17 cellular contexts compared by ENCODE assay signal in the genomic region with DNA sequence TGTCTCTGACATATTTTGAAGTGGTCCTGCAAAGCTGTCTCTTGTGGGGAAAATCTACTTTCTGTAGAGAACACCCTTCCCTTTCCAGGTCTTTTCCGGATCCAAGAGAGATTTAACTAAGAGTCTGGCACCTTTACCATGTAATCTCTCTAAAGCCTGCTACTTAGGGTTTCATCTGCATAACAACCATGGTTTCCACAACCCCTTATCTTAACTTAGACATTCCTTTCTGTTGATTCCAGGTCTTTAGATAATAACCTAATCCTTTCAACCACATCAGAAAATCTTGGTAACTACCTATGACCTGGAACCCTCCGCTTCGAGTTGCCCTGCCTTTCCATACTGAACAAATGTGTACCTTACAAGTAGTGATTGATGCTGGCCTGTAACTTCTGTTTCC.
DNase-seq lines count a peak whose midpoint lies in the region; ATAC-seq, FAIRE-seq and TF ChIP-seq lines count a peak whose summit lies in the region.
"Had no signal": no experiment of that assay in that cellular context is flagged by ENCODE, and none has a peak within 500 bp of the region (broad histone marks: within the 10 kb centered on the region; RNA-seq: fewer than 3 reads in every experiment).

No MANE protein-coding gene starts in this region.

- no peak overlapping the region for H3K18ac ChIP-seq in H9 (ENCODE audit: insufficient read length, low read depth, low read length)
- H3K18ac ChIP-seq in H1 (ENCODE audit: extremely low read depth, low read length) = no peak overlapping the region
- peak overlapping the region; percentile 70 for H3K18ac ChIP-seq in mesendoderm (ENCODE audit: low read length)

- peak overlapping the region; percentile 96 for H2BK20ac ChIP-seq in H9 (ENCODE audit: low read depth, low read length, poor library complexity, severe bottlenecking)
- H2BK20ac ChIP-seq in H1 (ENCODE audit: low read length) = peak overlapping the region; percentile 38; the same call in 1 of the 2 replicates

- TF ChIP-seq CTCF in D721Med (IDR thresholded peaks at IDR 0.05; ENCODE audit: insufficient read depth, missing control alignments) (no peak), H9 (conservative IDR thresholded peaks at IDR 0.05) (no peak), H1 (IDR thresholded peaks at IDR 0.05; ENCODE audit: control extremely low read depth in 1 of 3, insufficient read depth in 1 of 3, low read depth in 1 of 3, low read length in 3 of 3) (no peak)

- H3K4me1 ChIP-seq in H9 (ENCODE audit: insufficient read depth, low read length) (peaks cover 6% of the 10 kb centered on the region; the same call in 1 of the 2 replicates), H1 (replicated peaks in 1 of 4; ENCODE audit: control insufficient read depth in 3 of 4, insufficient read depth in 4 of 4, low read length in 3 of 4) (peaks cover 5 to 18% (median 16%) of the 10 kb centered on the region in 4 experiments; a peak in 5 of 7 replicates), mesendoderm (ENCODE audit: control insufficient read depth, low read depth, low read length) (no peaks in the 10 kb centered on the region)
- H3K4me1 ChIP-seq: HAP-1 had no signal

- H3K4me2 ChIP-seq in H9 (ENCODE audit: insufficient read depth, insufficient read length, low read length) = no peak overlapping the region
- no peak overlapping the region for H3K4me2 ChIP-seq in H1 (ENCODE audit: insufficient read depth in 1 of 2, low read depth in 2 of 2, low read length in 2 of 2)
- no peak overlapping the region for H3K4me2 ChIP-seq in mesendoderm (ENCODE audit: low read length)

- H3K27me3 ChIP-seq in H9 (ENCODE audit: insufficient read depth, low read length) (no peaks in the 10 kb centered on the region), H1 (replicated peaks in 1 of 4; ENCODE audit: control insufficient read depth in 3 of 4, extremely low read depth in 1 of 4, insufficient read depth in 3 of 4, low read length in 3 of 4) (no peaks in the 10 kb centered on the region), mesendoderm (ENCODE audit: insufficient read depth, low read length, poor library complexity) (no peaks in the 10 kb centered on the region)

- no peak for TF ChIP-seq EP300 in H1 (IDR thresholded peaks at IDR 0.05; ENCODE audit: borderline replicate concordance in 1 of 2, low read depth in 2 of 2, low read length in 2 of 2)

- no peak overlapping the region for H4K91ac ChIP-seq in H9 (ENCODE audit: insufficient read length, low read depth, low read length)
- H4K91ac ChIP-seq in H1 (replicated peaks; ENCODE audit: insufficient read length, low read length) = peak overlapping the region; percentile 45

- H3K56ac ChIP-seq in H9 (ENCODE audit: insufficient read length, low read depth, low read length) (no peak overlapping the region), H1 (replicated peaks; ENCODE audit: insufficient read length, low read depth, low read length) (no peak overlapping the region), mesendoderm (ENCODE audit: low read length) (no peak overlapping the region)

- no peak overlapping the region for H4K8ac ChIP-seq in H9 (replicated peaks; ENCODE audit: insufficient read length, low read depth, low read length)
- no peak overlapping the region for H4K8ac ChIP-seq in H1 (ENCODE audit: extremely low read depth, insufficient read depth, low read length)
- no peak overlapping the region for H4K8ac ChIP-seq in mesendoderm (ENCODE audit: low read depth, low read length)

- H3K36me3 ChIP-seq in H1 (ENCODE audit: control insufficient read depth in 2 of 4, insufficient read depth in 4 of 4, low read length in 3 of 4) = peaks cover 0 to 5% (median under 1%) of the 10 kb centered on the region in 4 experiments; a peak in 2 of 8 replicates
- no peaks in the 10 kb centered on the region for H3K36me3 ChIP-seq in mesendoderm (ENCODE audit: control insufficient read depth, insufficient read depth, low read length)
- H3K36me3 ChIP-seq: BLaER1, HAP-1 had no signal

- POLR2A ChIA-PET in H1 (lab: Charles Lee; ENCODE audit: partially characterized antibody) = no interaction called here

- H3K14ac ChIP-seq in H9 (ENCODE audit: insufficient read depth, low read length) = no peak overlapping the region
- no peak overlapping the region for H3K14ac ChIP-seq in H1 (ENCODE audit: insufficient read length)

- no peak for TF ChIP-seq POLR2A in H1 (IDR thresholded peaks at IDR 0.05; ENCODE audit: control extremely low read depth in 1 of 2, low read depth in 2 of 2, low read length in 2 of 2)
- no peak for TF ChIP-seq POLR2A in GM18505 (IDR thresholded peaks at IDR 0.05; ENCODE audit: borderline replicate concordance, extremely low read depth, insufficient read depth, insufficient read length)

- H3K23ac ChIP-seq in H9 (ENCODE audit: insufficient read length, low read depth, low read length) (no peak overlapping the region), H1 (ENCODE audit: insufficient read length) (no peak overlapping the region), mesendoderm (ENCODE audit: low read length) (no peak overlapping the region)

- H4K5ac ChIP-seq in H9 (ENCODE audit: insufficient read length, low read depth, low read length) (no peak overlapping the region), H1 (ENCODE audit: insufficient read length, low read depth, low read length) (no peak overlapping the region), mesendoderm (ENCODE audit: low read length) (no peak overlapping the region)

- no peaks in the 10 kb centered on the region for H3K23me2 ChIP-seq in H9 (ENCODE audit: insufficient read length, low read depth, low read length, poor library complexity, severe bottlenecking)
- no peaks in the 10 kb centered on the region for H3K23me2 ChIP-seq in H1 (ENCODE audit: low read depth, low read length)

- peaks cover 56 to 71% of the 10 kb centered on the region in 2 experiments for H3K4me1 Mint-ChIP-seq in H9
- H3K4me1 Mint-ChIP-seq: CD14-positive monocyte had no signal

- H2BK120ac ChIP-seq in H9 (ENCODE audit: low read depth, low read length, poor library complexity, severe bottlenecking) (no peak overlapping the region), H1 (replicated peaks; ENCODE audit: low read depth, low read length) (no peak overlapping the region), mesendoderm (ENCODE audit: low read depth, low read length) (no peak overlapping the region)

- intact Hi-C loops in Right ventricle myocardium superior (cut with DNase I) = no loop called here

- H4K20me1 ChIP-seq in H9 (ENCODE audit: control insufficient read depth, insufficient read depth, insufficient read length) (no peaks in the 10 kb centered on the region), H1 (replicated peaks in 1 of 2; ENCODE audit: control insufficient read depth in 1 of 2, insufficient read depth in 2 of 2, low read length in 2 of 2) (no peaks in the 10 kb centered on the region)

- H3K9ac ChIP-seq in H9 (ENCODE audit: extremely low read depth, insufficient read length, low read length) (no peak overlapping the region), H1 (replicated peaks in 1 of 4; ENCODE audit: extremely low read depth in 1 of 4, low read depth in 3 of 4, low read length in 3 of 4) (no peak overlapping the region), mesendoderm (ENCODE audit: low read length) (no peak overlapping the region)
- H3K9ac ChIP-seq: BLaER1 had no signal

- H2AK5ac ChIP-seq in H9 (ENCODE audit: insufficient read length, low read length) (no peak overlapping the region), H1 (ENCODE audit: low read depth, low read length) (no peak overlapping the region), mesendoderm (ENCODE audit: low read length) (no peak overlapping the region)

- H2AFZ ChIP-seq in H9 (ENCODE audit: low read length) = no peak overlapping the region
- no peak overlapping the region for H2AFZ ChIP-seq in H1 (ENCODE audit: low read length)

- H3K4ac ChIP-seq in H9 (ENCODE audit: low read depth, low read length) = no peak overlapping the region
- no peak overlapping the region for H3K4ac ChIP-seq in H1 (replicated peaks; ENCODE audit: insufficient read length, low read depth, low read length)
- H3K4ac ChIP-seq in mesendoderm (ENCODE audit: low read depth, low read length) = no peak overlapping the region

- CTCF ChIA-PET in H1 (lab: Charles Lee; ENCODE audit: partially characterized antibody) = interaction anchor here (1.2 kb wide), 1 partner anchor 13 kb away, joined by 3 read pairs; no protein-coding TSS in a partner anchor

- no peak for ATAC-seq in Right ventricle myocardium superior (ENCODE audit: poor library complexity)
- no peak for ATAC-seq in GM18505 (IDR thresholded peaks at IDR 0.05; ENCODE audit: unreplicated experiment)

- no CpG with 5 or more reads among the region's 3 CpGs for WGBS in H9 (ENCODE audit: extremely low coverage, insufficient read length, low lambda C conversion rate)
- 98% methylated on average over 3 of the region's 3 CpGs; no CpG with 5 or more reads in 1 of the 2 experiments for WGBS in H1 (ENCODE audit: extremely low coverage in 1 of 2, insufficient coverage in 1 of 2, insufficient read length in 1 of 2, insufficient replicate concordance in 2 of 2, low coverage in 1 of 2, low lambda C conversion rate in 2 of 2, missing lambda C conversion rate in 1 of 2), 2 experiments
- no CpG with 5 or more reads among the region's 3 CpGs for WGBS in mesendoderm (ENCODE audit: extremely low coverage, insufficient coverage, low lambda C conversion rate)

- DNase-seq in D721Med (ENCODE audit: insufficient read length, low spot score) (no peak), H9 (no peak), H1 (ENCODE audit: low read depth in 1 of 2, low spot score in 2 of 2) (no peak), mesendoderm (peak; percentile 94), hippocampal formation (lab: John Stamatoyannopoulos, UW) (no peak), Right ventricle myocardium superior (no peak), NCI-H1417 (lab: John Stamatoyannopoulos, UW) (no peak)
- DNase-seq: 8988T; CD4-positive, alpha-beta memory T cell; DMS 273 treated with DMSO at 0.1 percent for 48 hours; GDM1; GOT3 had no signal

- peak overlapping the region in 2 of 3 experiments; percentile 41 to 71; a peak in 2 of 7 replicates for H3K27ac Mint-ChIP-seq in H9
- H3K27ac Mint-ChIP-seq: CD14-positive monocyte; CD4-positive, alpha-beta memory T cell had no signal

- H3K79me1 ChIP-seq in H9 (ENCODE audit: insufficient read depth, low read depth, low read length, poor library complexity, severe bottlenecking) = no peaks in the 10 kb centered on the region
- no peaks in the 10 kb centered on the region for H3K79me1 ChIP-seq in H1 (ENCODE audit: low read depth, low read length)
- H3K79me1 ChIP-seq in mesendoderm (ENCODE audit: low read length) = no peaks in the 10 kb centered on the region

- H3K9me3 Mint-ChIP-seq in H9 = peaks cover 3 to 22% of the 10 kb centered on the region in 2 experiments; a peak in 4 of 5 replicates
- H3K9me3 Mint-ChIP-seq: CD4-positive, alpha-beta memory T cell had no signal

- H3K27ac ChIP-seq in H9 (ENCODE audit: insufficient read length, low read depth, low read length) (no peak overlapping the region), H1 (ENCODE audit: low read depth, low read length) (no peak overlapping the region), mesendoderm (ENCODE audit: low read depth, low read length) (peak overlapping the region; percentile 78)
- H3K27ac ChIP-seq: BLaER1 had no signal

- no peak overlapping the region; a peak in 1 of 5 replicates for H3K4me3 Mint-ChIP-seq in H9
- H3K4me3 Mint-ChIP-seq: CD14-positive monocyte; CD4-positive, alpha-beta memory T cell had no signal

- no peak for TF ChIP-seq RAD21 in H1 (IDR thresholded peaks at IDR 0.05 in 1 of 2, conservative IDR thresholded peaks at IDR 0.05 in 1 of 2; ENCODE audit: low read depth in 2 of 2, low read length in 2 of 2)

- no peak overlapping the region for H3T11ph ChIP-seq in H9 (ENCODE audit: low read length)

- H3K9me3 ChIP-seq in H9 (ENCODE audit: control insufficient read depth, low read depth, low read length) = no peaks in the 10 kb centered on the region
- H3K9me3 ChIP-seq in H1 (ENCODE audit: insufficient read depth in 2 of 2, low read depth in 1 of 2, low read length in 1 of 2) = no peaks in the 10 kb centered on the region
- H3K9me3 ChIP-seq: HAP-1 had no signal

- no peaks in the 10 kb centered on the region; the same call in 1 of the 2 replicates for H3K27me3 Mint-ChIP-seq in H9 (ENCODE audit: low read depth)
- H3K27me3 Mint-ChIP-seq: CD4-positive, alpha-beta memory T cell had no signal

- no peak overlapping the region for H2BK5ac ChIP-seq in H9 (ENCODE audit: insufficient read length, low read length)
- peak overlapping the region; percentile 69; the same call in 1 of the 2 replicates for H2BK5ac ChIP-seq in H1 (ENCODE audit: low read depth, low read length)
- H2BK5ac ChIP-seq in mesendoderm (ENCODE audit: low read length) = no peak overlapping the region

- FAIRE-seq in D721Med (lab: Jason Lieb, UNC) (peak; percentile 86), H1 (lab: Jason Lieb, UNC) (no peak)
- FAIRE-seq: GM12892 had no signal

- no peak overlapping the region for H3K4me3 ChIP-seq in H1 (ENCODE audit: extremely low read depth in 1 of 4, insufficient read depth in 2 of 4, low read depth in 3 of 4, low read length in 4 of 4)
- H3K4me3 ChIP-seq in mesendoderm (ENCODE audit: low read length) = no peak overlapping the region
- H3K4me3 ChIP-seq: BLaER1, HAP-1 had no signal

- no peak overlapping the region for H2BK15ac ChIP-seq in H9 (ENCODE audit: low read depth, low read length)
- H2BK15ac ChIP-seq in H1 (ENCODE audit: low read length) = 0 out of 2 replicates have a peak overlapping the region, but pooled peaks have one; percentile 5
- H2BK15ac ChIP-seq in mesendoderm (replicated peaks; ENCODE audit: low read depth) = no peak overlapping the region

- peak overlapping the region; percentile 71 for H2BK12ac ChIP-seq in H9 (ENCODE audit: insufficient read length, low read depth, low read length)
- H2BK12ac ChIP-seq in H1 (ENCODE audit: low read depth, low read length) = peak overlapping the region; percentile 85; the same call in 1 of the 2 replicates

- H3K79me2 ChIP-seq in H9 (ENCODE audit: insufficient read depth, low read length) (no peaks in the 10 kb centered on the region), H1 (ENCODE audit: control insufficient read depth in 1 of 2, insufficient read depth in 2 of 2, low read length in 2 of 2) (no peaks in the 10 kb centered on the region), mesendoderm (ENCODE audit: control insufficient read depth, insufficient read depth, low read length) (no peaks in the 10 kb centered on the region)

- peaks cover 10 to 43% (median 23%) of the 10 kb centered on the region in 3 experiments for H3K36me3 Mint-ChIP-seq in H9 (ENCODE audit: insufficient read depth in 1 of 3, low read depth in 3 of 3)
- H3K36me3 Mint-ChIP-seq: CD14-positive monocyte; CD4-positive, alpha-beta memory T cell had no signal
